In the genomic region with DNA sequence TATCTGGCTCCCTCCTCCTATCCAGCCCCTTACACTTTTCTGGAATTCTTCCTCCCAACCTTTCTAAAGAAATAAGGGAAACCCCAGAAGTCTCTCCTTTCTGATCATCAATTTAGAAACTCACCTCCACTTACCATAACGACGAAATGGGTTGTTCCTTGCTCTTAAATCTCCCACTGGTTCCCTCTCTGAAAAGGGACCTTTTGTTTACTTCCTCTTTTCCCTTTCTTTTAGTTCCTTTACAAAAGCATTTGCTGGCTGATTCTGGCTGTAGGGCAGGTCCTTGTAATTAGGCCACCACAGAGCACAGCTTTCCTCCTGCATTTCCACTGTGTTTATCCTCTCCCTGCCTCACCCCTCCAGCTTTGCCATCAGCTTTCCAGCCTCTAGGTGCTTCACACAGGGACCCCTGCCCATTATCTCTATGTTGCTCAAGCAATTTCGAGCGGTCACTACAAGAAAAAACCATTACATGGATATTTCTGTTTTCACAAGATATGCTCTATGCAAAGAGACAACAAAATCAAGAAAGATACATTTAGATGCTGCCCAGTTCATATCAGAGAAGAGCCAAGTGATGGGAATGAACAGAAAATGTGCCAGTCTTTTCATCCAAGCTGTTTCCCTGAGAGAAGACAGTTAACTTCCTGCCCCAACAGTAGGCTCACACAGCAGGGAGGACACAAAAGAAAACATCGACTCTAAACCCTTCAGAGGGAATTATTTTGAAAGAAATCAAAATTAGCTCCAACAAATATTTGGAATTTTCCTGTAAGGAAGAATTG, we compare ENCODE assay signal across 1 cellular context.
TF ChIP-seq lines count a peak whose summit lies in the region.

No MANE protein-coding gene starts in this region.

TF ChIP-seq in endothelial cell of umbilical vein, 7 proteins besides CTCF, POLR2A, EP300 and RAD21:
- TF ChIP-seq EZH2 (IDR thresholded peaks at IDR 0.05; ENCODE audit: borderline replicate concordance, low read depth, low read length, severe bottlenecking) (peak; percentile 11), FOS (IDR thresholded peaks at IDR 0.05; ENCODE audit: borderline replicate concordance, insufficient read depth, low read length) (no peak)
